4 cellular contexts compared by ENCODE assay signal in genomic region chr9:98264510-98264909, GRCh38.
"Had no signal": no experiment of that assay in that cellular context is flagged by ENCODE, and none has a peak within 500 bp of the region (broad histone marks: within the 10 kb centered on the region; RNA-seq: fewer than 3 reads in every experiment).

No MANE protein-coding gene starts in this region.

- H3K27ac ChIP-seq: ascending aorta, breast epithelium, cardiac muscle cell, colonic mucosa had no signal

- H3K36me3 ChIP-seq: ascending aorta, breast epithelium, cardiac muscle cell, colonic mucosa had no signal

- H3K27me3 ChIP-seq: ascending aorta, breast epithelium, cardiac muscle cell, colonic mucosa had no signal

- H3K4me1 ChIP-seq: ascending aorta, breast epithelium, colonic mucosa had no signal

- H3K4me3 ChIP-seq: ascending aorta, breast epithelium, cardiac muscle cell, colonic mucosa had no signal
